ENCODE assay signal across 3 cellular contexts in the genomic region with DNA sequence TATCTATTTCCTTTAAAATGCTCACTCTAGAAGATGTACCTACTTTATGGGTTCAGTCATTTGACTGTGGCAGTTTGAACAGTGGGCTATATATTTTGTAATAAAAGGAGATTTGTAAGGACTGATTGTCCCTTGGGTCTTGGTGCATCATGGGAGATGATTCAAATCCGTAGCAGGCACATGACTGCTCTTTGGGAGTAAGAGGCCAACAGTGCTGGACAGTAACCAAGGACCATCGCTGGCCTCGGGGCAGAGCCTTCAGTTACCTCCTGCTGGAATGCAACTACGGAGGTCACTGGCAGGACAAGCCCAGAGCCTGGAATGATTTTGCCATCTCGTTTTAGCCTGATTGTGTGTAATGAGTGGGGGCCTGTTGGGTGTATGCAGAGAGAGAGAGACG.
TF ChIP-seq lines count a peak whose summit lies in the region.

No MANE protein-coding gene starts in this region.

TF ChIP-seq in SK-N-SH, 30 proteins besides CTCF, POLR2A, EP300 and RAD21:
- TF ChIP-seq TEAD4 (IDR thresholded peaks at IDR 0.05; ENCODE audit: borderline replicate concordance, insufficient read depth) = no peak
- TF ChIP-seq, protein P1, sequence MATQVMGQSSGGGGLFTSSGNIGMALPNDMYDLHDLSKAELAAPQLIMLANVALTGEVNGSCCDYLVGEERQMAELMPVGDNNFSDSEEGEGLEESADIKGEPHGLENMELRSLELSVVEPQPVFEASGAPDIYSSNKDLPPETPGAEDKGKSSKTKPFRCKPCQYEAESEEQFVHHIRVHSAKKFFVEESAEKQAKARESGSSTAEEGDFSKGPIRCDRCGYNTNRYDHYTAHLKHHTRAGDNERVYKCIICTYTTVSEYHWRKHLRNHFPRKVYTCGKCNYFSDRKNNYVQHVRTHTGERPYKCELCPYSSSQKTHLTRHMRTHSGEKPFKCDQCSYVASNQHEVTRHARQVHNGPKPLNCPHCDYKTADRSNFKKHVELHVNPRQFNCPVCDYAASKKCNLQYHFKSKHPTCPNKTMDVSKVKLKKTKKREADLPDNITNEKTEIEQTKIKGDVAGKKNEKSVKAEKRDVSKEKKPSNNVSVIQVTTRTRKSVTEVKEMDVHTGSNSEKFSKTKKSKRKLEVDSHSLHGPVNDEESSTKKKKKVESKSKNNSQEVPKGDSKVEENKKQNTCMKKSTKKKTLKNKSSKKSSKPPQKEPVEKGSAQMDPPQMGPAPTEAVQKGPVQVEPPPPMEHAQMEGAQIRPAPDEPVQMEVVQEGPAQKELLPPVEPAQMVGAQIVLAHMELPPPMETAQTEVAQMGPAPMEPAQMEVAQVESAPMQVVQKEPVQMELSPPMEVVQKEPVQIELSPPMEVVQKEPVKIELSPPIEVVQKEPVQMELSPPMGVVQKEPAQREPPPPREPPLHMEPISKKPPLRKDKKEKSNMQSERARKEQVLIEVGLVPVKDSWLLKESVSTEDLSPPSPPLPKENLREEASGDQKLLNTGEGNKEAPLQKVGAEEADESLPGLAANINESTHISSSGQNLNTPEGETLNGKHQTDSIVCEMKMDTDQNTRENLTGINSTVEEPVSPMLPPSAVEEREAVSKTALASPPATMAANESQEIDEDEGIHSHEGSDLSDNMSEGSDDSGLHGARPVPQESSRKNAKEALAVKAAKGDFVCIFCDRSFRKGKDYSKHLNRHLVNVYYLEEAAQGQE (IDR thresholded peaks at IDR 0.05; ENCODE audit: low read depth, low read length) = peak; percentile 24; the same call in 1 of the 2 replicates
- no peak for TF ChIP-seq CHD2 (IDR thresholded peaks at IDR 0.05; ENCODE audit: low read length, partially characterized antibody)

TF ChIP-seq in SK-N-SH treated with all-trans-retinoic acid at 6 μM for 48 hours, 23 proteins besides CTCF, POLR2A, EP300 and RAD21 (continues in another document):
- TF ChIP-seq ZC3H10 (CRISPR knock-in tag; IDR thresholded peaks at IDR 0.05) = no peak
- no peak for TF ChIP-seq ZNF70 (CRISPR knock-in tag; IDR thresholded peaks at IDR 0.05)
- TF ChIP-seq ZNF565 (CRISPR knock-in tag; conservative IDR thresholded peaks at IDR 0.05; ENCODE audit: low read depth) = no peak
- TF ChIP-seq TCF4 (CRISPR knock-in tag; IDR thresholded peaks at IDR 0.05; ENCODE audit: borderline replicate concordance) = no peak
- no peak for TF ChIP-seq ZFP3 (CRISPR knock-in tag; IDR thresholded peaks at IDR 0.05)
- no peak for TF ChIP-seq ZFP30 (CRISPR knock-in tag; IDR thresholded peaks at IDR 0.05)
- TF ChIP-seq GLIS3 (CRISPR knock-in tag; IDR thresholded peaks at IDR 0.05) = no peak
- TF ChIP-seq, protein P2, sequence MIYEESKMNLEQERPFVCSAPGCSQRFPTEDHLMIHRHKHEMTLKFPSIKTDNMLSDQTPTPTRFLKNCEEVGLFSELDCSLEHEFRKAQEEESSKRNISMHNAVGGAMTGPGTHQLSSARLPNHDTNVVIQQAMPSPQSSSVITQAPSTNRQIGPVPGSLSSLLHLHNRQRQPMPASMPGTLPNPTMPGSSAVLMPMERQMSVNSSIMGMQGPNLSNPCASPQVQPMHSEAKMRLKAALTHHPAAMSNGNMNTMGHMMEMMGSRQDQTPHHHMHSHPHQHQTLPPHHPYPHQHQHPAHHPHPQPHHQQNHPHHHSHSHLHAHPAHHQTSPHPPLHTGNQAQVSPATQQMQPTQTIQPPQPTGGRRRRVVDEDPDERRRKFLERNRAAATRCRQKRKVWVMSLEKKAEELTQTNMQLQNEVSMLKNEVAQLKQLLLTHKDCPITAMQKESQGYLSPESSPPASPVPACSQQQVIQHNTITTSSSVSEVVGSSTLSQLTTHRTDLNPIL (CRISPR knock-in tag; IDR thresholded peaks at IDR 0.05; ENCODE audit: low read depth) = no peak
- TF ChIP-seq, protein P3, sequence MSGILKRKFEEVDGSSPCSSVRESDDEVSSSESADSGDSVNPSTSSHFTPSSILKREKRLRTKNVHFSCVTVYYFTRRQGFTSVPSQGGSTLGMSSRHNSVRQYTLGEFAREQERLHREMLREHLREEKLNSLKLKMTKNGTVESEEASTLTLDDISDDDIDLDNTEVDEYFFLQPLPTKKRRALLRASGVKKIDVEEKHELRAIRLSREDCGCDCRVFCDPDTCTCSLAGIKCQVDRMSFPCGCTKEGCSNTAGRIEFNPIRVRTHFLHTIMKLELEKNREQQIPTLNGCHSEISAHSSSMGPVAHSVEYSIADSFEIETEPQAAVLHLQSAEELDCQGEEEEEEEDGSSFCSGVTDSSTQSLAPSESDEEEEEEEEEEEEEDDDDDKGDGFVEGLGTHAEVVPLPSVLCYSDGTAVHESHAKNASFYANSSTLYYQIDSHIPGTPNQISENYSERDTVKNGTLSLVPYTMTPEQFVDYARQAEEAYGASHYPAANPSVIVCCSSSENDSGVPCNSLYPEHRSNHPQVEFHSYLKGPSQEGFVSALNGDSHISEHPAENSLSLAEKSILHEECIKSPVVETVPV (CRISPR knock-in tag; IDR thresholded peaks at IDR 0.05) = no peak
- TF ChIP-seq, protein P4, sequence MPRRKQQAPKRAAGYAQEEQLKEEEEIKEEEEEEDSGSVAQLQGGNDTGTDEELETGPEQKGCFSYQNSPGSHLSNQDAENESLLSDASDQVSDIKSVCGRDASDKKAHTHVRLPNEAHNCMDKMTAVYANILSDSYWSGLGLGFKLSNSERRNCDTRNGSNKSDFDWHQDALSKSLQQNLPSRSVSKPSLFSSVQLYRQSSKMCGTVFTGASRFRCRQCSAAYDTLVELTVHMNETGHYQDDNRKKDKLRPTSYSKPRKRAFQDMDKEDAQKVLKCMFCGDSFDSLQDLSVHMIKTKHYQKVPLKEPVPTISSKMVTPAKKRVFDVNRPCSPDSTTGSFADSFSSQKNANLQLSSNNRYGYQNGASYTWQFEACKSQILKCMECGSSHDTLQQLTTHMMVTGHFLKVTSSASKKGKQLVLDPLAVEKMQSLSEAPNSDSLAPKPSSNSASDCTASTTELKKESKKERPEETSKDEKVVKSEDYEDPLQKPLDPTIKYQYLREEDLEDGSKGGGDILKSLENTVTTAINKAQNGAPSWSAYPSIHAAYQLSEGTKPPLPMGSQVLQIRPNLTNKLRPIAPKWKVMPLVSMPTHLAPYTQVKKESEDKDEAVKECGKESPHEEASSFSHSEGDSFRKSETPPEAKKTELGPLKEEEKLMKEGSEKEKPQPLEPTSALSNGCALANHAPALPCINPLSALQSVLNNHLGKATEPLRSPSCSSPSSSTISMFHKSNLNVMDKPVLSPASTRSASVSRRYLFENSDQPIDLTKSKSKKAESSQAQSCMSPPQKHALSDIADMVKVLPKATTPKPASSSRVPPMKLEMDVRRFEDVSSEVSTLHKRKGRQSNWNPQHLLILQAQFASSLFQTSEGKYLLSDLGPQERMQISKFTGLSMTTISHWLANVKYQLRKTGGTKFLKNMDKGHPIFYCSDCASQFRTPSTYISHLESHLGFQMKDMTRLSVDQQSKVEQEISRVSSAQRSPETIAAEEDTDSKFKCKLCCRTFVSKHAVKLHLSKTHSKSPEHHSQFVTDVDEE (CRISPR knock-in tag; IDR thresholded peaks at IDR 0.05) = no peak
- no peak for TF ChIP-seq ARNTL (CRISPR knock-in tag; IDR thresholded peaks at IDR 0.05; ENCODE audit: borderline replicate concordance, low read depth)
- TF ChIP-seq ZNF8 (CRISPR knock-in tag; IDR thresholded peaks at IDR 0.05) = no peak
- TF ChIP-seq ESRRG (CRISPR knock-in tag; IDR thresholded peaks at IDR 0.05) = no peak
- no peak for TF ChIP-seq ISL1 (CRISPR knock-in tag; IDR thresholded peaks at IDR 0.05)
- TF ChIP-seq, protein P5, sequence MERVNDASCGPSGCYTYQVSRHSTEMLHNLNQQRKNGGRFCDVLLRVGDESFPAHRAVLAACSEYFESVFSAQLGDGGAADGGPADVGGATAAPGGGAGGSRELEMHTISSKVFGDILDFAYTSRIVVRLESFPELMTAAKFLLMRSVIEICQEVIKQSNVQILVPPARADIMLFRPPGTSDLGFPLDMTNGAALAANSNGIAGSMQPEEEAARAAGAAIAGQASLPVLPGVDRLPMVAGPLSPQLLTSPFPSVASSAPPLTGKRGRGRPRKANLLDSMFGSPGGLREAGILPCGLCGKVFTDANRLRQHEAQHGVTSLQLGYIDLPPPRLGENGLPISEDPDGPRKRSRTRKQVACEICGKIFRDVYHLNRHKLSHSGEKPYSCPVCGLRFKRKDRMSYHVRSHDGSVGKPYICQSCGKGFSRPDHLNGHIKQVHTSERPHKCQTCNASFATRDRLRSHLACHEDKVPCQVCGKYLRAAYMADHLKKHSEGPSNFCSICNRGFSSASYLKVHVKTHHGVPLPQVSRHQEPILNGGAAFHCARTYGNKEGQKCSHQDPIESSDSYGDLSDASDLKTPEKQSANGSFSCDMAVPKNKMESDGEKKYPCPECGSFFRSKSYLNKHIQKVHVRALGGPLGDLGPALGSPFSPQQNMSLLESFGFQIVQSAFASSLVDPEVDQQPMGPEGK (CRISPR knock-in tag; IDR thresholded peaks at IDR 0.05; ENCODE audit: borderline replicate concordance) = no peak

TF ChIP-seq in H1, 55 proteins besides CTCF, POLR2A, EP300 and RAD21:
- TF ChIP-seq CREB1 (IDR thresholded peaks at IDR 0.05) = no peak
- TF ChIP-seq, protein P6, sequence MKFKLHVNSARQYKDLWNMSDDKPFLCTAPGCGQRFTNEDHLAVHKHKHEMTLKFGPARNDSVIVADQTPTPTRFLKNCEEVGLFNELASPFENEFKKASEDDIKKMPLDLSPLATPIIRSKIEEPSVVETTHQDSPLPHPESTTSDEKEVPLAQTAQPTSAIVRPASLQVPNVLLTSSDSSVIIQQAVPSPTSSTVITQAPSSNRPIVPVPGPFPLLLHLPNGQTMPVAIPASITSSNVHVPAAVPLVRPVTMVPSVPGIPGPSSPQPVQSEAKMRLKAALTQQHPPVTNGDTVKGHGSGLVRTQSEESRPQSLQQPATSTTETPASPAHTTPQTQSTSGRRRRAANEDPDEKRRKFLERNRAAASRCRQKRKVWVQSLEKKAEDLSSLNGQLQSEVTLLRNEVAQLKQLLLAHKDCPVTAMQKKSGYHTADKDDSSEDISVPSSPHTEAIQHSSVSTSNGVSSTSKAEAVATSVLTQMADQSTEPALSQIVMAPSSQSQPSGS (IDR thresholded peaks at IDR 0.05; ENCODE audit: low read length) = no peak
- no peak for TF ChIP-seq CBX8 (IDR thresholded peaks at IDR 0.05; ENCODE audit: borderline replicate concordance, low read depth, low read length)
- no peak for TF ChIP-seq TCF12 (IDR thresholded peaks at IDR 0.05; ENCODE audit: low read depth, low read length)
- no peak for TF ChIP-seq NRF1 (IDR thresholded peaks at IDR 0.05; ENCODE audit: low read depth, low read length)
- no peak for TF ChIP-seq EZH2 (IDR thresholded peaks at IDR 0.05; ENCODE audit: low read depth, low read length, severe bottlenecking)
- TF ChIP-seq NANOG (IDR thresholded peaks at IDR 0.05; ENCODE audit: insufficient read depth, low read depth, low read length, poor library complexity, severe bottlenecking) = no peak
- TF ChIP-seq CTBP2 (IDR thresholded peaks at IDR 0.05; ENCODE audit: borderline replicate concordance, insufficient read depth, insufficient read length, low read length) = no peak
- TF ChIP-seq ZNF274 (IDR thresholded peaks at IDR 0.05; ENCODE audit: borderline replicate concordance, extremely low read depth, low read length) = no peak
